In genomic region chr16:2048116-2048543, GRCh38 we compare ENCODE assay signal across 8 cellular contexts. TPM values are rescaled to one million over a fixed set of nuclear protein-coding genes. Genes with fewer than 3 reads are reported as not detected.
DNase-seq lines count a peak whose midpoint lies in the region; ATAC-seq and TF ChIP-seq lines count a peak whose summit lies in the region.

No MANE protein-coding gene starts in this region.

- ATAC-seq in HG03196 (IDR thresholded peaks at IDR 0.05; ENCODE audit: unreplicated experiment) (peak; percentile 13), HG03439 (IDR thresholded peaks at IDR 0.05; ENCODE audit: unreplicated experiment) (no peak), HG03571 (IDR thresholded peaks at IDR 0.05; ENCODE audit: unreplicated experiment) (no peak)

- H3K27ac ChIP-seq in brain microvascular endothelial cell (no peak overlapping the region), mesodermal cell (ENCODE audit: low read depth, low read length, severe bottlenecking) (no peak overlapping the region)

- 2% methylated on average over 25 to 26 of the region's 30 CpGs for WGBS in mesodermal cell (ENCODE audit: insufficient coverage in 2 of 2), 2 experiments

- H3K36me3 ChIP-seq in BE2C, result peaks cover 26% of the 10 kb centered on the region
- H3K36me3 ChIP-seq in brain microvascular endothelial cell (replicated peaks), result peaks cover 19% of the 10 kb centered on the region
- peaks cover 34% of the 10 kb centered on the region for H3K36me3 ChIP-seq in mesodermal cell (ENCODE audit: control insufficient read depth, insufficient read depth, low read length)

- H3K27me3 ChIP-seq in BE2C (no peaks in the 10 kb centered on the region), brain microvascular endothelial cell (replicated peaks) (no peaks in the 10 kb centered on the region)

- H3K4me3 ChIP-seq in BE2C (ENCODE audit: low read depth, low read length) (peak overlapping the region; percentile 91), brain microvascular endothelial cell (ENCODE audit: low read depth, low read length) (peak overlapping the region; percentile 83), mesodermal cell (ENCODE audit: extremely low read depth, insufficient read depth, low read length, poor library complexity, severe bottlenecking) (peak overlapping the region; percentile 94)

- no peak for TF ChIP-seq CTCF in BE2C (IDR thresholded peaks at IDR 0.05; ENCODE audit: low read depth, low read length)
- TF ChIP-seq CTCF in brain microvascular endothelial cell (IDR thresholded peaks at IDR 0.05; ENCODE audit: low read depth, low read length, missing control alignments), result no peak

- no peaks in the 10 kb centered on the region for H3K9me3 ChIP-seq in BE2C
- no peaks in the 10 kb centered on the region for H3K9me3 ChIP-seq in mesodermal cell (ENCODE audit: control insufficient read depth, low read length)

- in situ Hi-C loops in brain microvascular endothelial cell (cut with HindIII; ENCODE audit: low pct_ligation_motif_present, low sequenced_read_pairs), result no loop called here

- DNase-seq in BE2C, result no peak
- DNase-seq in brain microvascular endothelial cell, result no peak
- no peak for DNase-seq in NCI-H2196 (lab: John Stamatoyannopoulos, UW; ENCODE audit: unreplicated experiment)
- no peak for DNase-seq in NCI-H345 (lab: John Stamatoyannopoulos, UW)

- no peaks in the 10 kb centered on the region for H3K4me1 ChIP-seq in BE2C
- peaks cover 4% of the 10 kb centered on the region for H3K4me1 ChIP-seq in mesodermal cell (ENCODE audit: control insufficient read depth, insufficient read depth, low read length, poor library complexity, severe bottlenecking)

RNA-seq across cellular contexts. Expression of gene TSC2, which starts 0.3 kb away (rescaled TPM):
- 238 TPM for polyA plus RNA-seq in BE2C (2012; ENCODE audit: insufficient read depth, insufficient read length, low read depth)
- polyA plus RNA-seq in mesodermal cell (2013, experiment 1 of 2), result 74.3 TPM
- polyA plus RNA-seq in mesodermal cell (2013, experiment 2 of 2), result 65.0 TPM

RNA-seq across cellular contexts. Expression of gene NTHL1, which starts 0.5 kb away (rescaled TPM):
- polyA plus RNA-seq in BE2C (2012; ENCODE audit: insufficient read depth, insufficient read length, low read depth), result 176 TPM
- 28.3 TPM for polyA plus RNA-seq in mesodermal cell (2013, experiment 1 of 2)
- polyA plus RNA-seq in mesodermal cell (2013, experiment 2 of 2), result 25.3 TPM

RNA-seq across cellular contexts. Expression of gene NHERF2, which starts 21.4 kb away (rescaled TPM):
- 41.3 TPM for polyA plus RNA-seq in BE2C (2012; ENCODE audit: insufficient read depth, insufficient read length, low read depth)
- 43.9 TPM for polyA plus RNA-seq in mesodermal cell (2013, experiment 1 of 2)
- 36.7 TPM for polyA plus RNA-seq in mesodermal cell (2013, experiment 2 of 2)

RNA-seq across cellular contexts. Expression of gene NPW, which starts 28.5 kb away (rescaled TPM):
- not detected for polyA plus RNA-seq in BE2C (2012; ENCODE audit: insufficient read depth, insufficient read length, low read depth)
- polyA plus RNA-seq in mesodermal cell (2013, experiment 1 of 2), result 17.5 TPM
- 18.2 TPM for polyA plus RNA-seq in mesodermal cell (2013, experiment 2 of 2)

RNA-seq across cellular contexts. Expression of gene ZNF598, which starts 38.5 kb away (rescaled TPM):
- polyA plus RNA-seq in BE2C (2012; ENCODE audit: insufficient read depth, insufficient read length, low read depth), result 245 TPM
- polyA plus RNA-seq in mesodermal cell (2013, experiment 1 of 2), result 27.4 TPM
- polyA plus RNA-seq in mesodermal cell (2013, experiment 2 of 2), result 23.7 TPM
